ENCODE assay signal across 18 cellular contexts in genomic region chr5:179495906-179496455, GRCh38. TPM values are rescaled to one million over a fixed set of nuclear protein-coding genes. Genes with fewer than 3 reads are reported as not detected.
A peak's percentile ranks its signal among the peaks of the same experiment; 100 is the strongest.
DNase-seq lines count a peak whose midpoint lies in the region; ATAC-seq, FAIRE-seq and TF ChIP-seq lines count a peak whose summit lies in the region.
"Had no signal": no experiment of that assay in that cellular context is flagged by ENCODE, and none has a peak within 500 bp of the region (broad histone marks: within the 10 kb centered on the region; RNA-seq: fewer than 3 reads in every experiment).

No MANE protein-coding gene starts in this region.

- H3K9me3 Mint-ChIP-seq in natural killer cell (no peaks in the 10 kb centered on the region), Caco-2 (ENCODE audit: unreplicated experiment) (no peaks in the 10 kb centered on the region)

- 25% methylated on average over 11 of the region's 11 CpGs for WGBS in A549 (ENCODE audit: missing lambda C conversion rate)

- H3K27ac Mint-ChIP-seq in natural killer cell (no peak overlapping the region), Caco-2 (ENCODE audit: unreplicated experiment) (no peak overlapping the region)
- H3K27ac Mint-ChIP-seq: activated B cell treated with CpG ODN at 0.5 μM for 24 hours; activated CD8-positive, alpha-beta memory T cell treated with anti-CD3 and anti-CD28 coated beads, Interleukin-2, amount 10 ng/mL, durations not matched to agents 7 days and 5 days had no signal

- H3K4me1 Mint-ChIP-seq in natural killer cell, result no peaks in the 10 kb centered on the region
- no peaks in the 10 kb centered on the region for H3K4me1 Mint-ChIP-seq in Caco-2 (ENCODE audit: low read depth, unreplicated experiment)
- H3K4me1 Mint-ChIP-seq: activated CD8-positive, alpha-beta memory T cell treated with anti-CD3 and anti-CD28 coated beads, Interleukin-2, amount 10 ng/mL, durations not matched to agents 7 days and 5 days had no signal

- H3K4me2 ChIP-seq in A549, result no peak overlapping the region
- H3K4me2 ChIP-seq in DND-41 (ENCODE audit: insufficient read depth, low read length), result no peak overlapping the region
- no peak overlapping the region for H3K4me2 ChIP-seq in Loucy (ENCODE audit: low read depth, low read length, poor library complexity, severe bottlenecking)

- TF ChIP-seq RAD21 in A549 (conservative IDR thresholded peaks at IDR 0.05 in 1 of 2, IDR thresholded peaks at IDR 0.05 in 1 of 2), result peak; percentile 37 to 56; a peak in 3 of 5 replicates

- H3K9me2 ChIP-seq in Loucy (replicated peaks; ENCODE audit: low read depth, low read length), result no peaks in the 10 kb centered on the region

- H3K27me3 ChIP-seq in DND-41 (ENCODE audit: insufficient read depth, low read length, poor library complexity), result peaks cover 2% of the 10 kb centered on the region
- H3K27me3 ChIP-seq in Loucy (ENCODE audit: insufficient read depth, low read length, poor library complexity, severe bottlenecking), result no peaks in the 10 kb centered on the region
- H3K27me3 ChIP-seq in Caco-2 (replicated peaks; ENCODE audit: control insufficient read depth, insufficient read depth, low read length), result no peaks in the 10 kb centered on the region
- H3K27me3 ChIP-seq: testis had no signal

- intact Hi-C loops in natural killer cell (cut with micrococcal nuclease), result no loop called here
- intact Hi-C loops in Caco-2 (cut with micrococcal nuclease; ENCODE audit: unreplicated experiment), result no loop called here

- POLR2A ChIA-PET in A549 (lab: Yijun Ruan, JAX) (no interaction called here), Caco-2 (lab: Charles Lee) (no interaction called here)

- H3K27ac ChIP-seq in A549, result no peak overlapping the region
- H3K27ac ChIP-seq in DND-41 (ENCODE audit: low read length), result no peak overlapping the region
- H3K27ac ChIP-seq: dorsolateral prefrontal cortex, psoas muscle, testis had no signal

- no peaks in the 10 kb centered on the region for H3K4me1 ChIP-seq in A549
- H3K4me1 ChIP-seq in DND-41 (ENCODE audit: insufficient read depth, low read length), result no peaks in the 10 kb centered on the region
- no peaks in the 10 kb centered on the region for H3K4me1 ChIP-seq in Loucy (ENCODE audit: insufficient read depth, low read length, poor library complexity, severe bottlenecking)
- H3K4me1 ChIP-seq in Caco-2, result no peaks in the 10 kb centered on the region
- H3K4me1 ChIP-seq: psoas muscle, testis had no signal

- H3K79me2 ChIP-seq in DND-41 (ENCODE audit: insufficient read depth, low read length) (no peaks in the 10 kb centered on the region), Loucy (ENCODE audit: insufficient read depth, low read length) (no peaks in the 10 kb centered on the region)

- H4K20me1 ChIP-seq in DND-41 (ENCODE audit: insufficient read depth, low read length) (no peaks in the 10 kb centered on the region), Loucy (ENCODE audit: insufficient read depth, low read length, poor library complexity, severe bottlenecking) (no peaks in the 10 kb centered on the region)

- CTCF ChIA-PET in A549 (lab: Yijun Ruan, JAX), result interaction anchor here (0.8 to 1.2 kb wide), 4 partner anchors 9 to 1216 kb away, joined by 3 to 5 read pairs (median 4); no protein-coding TSS in a partner anchor
- CTCF ChIA-PET in Caco-2 (lab: Charles Lee), result interaction anchor here (1.4 kb wide), 1 partner anchor 765 kb away, joined by 3 read pairs; the partner anchor contains the start of gene ZNF354A

- BruUV-seq in Caco-2 (replicated peaks; lab: Mats Ljungman, UMichigan), result no TSS peak

- ATAC-seq in A549 (peak; percentile 73 to 77; a peak in 4 of 6 replicates), DND-41 (ENCODE audit: insufficient read depth, low read depth) (no peak), GM21381 (IDR thresholded peaks at IDR 0.05; ENCODE audit: unreplicated experiment) (no peak), natural killer cell (no peak), HG03097 (IDR thresholded peaks at IDR 0.05; ENCODE audit: low FRiP score, unreplicated experiment) (no peak)
- ATAC-seq: activated CD8-positive, alpha-beta memory T cell treated with anti-CD3 and anti-CD28 coated beads, Interleukin-2, amount 10 ng/mL, durations not matched to agents 7 days and 5 days; left colon; psoas muscle had no signal

- H3F3A ChIP-seq in Loucy (ENCODE audit: low read depth), result no peaks in the 10 kb centered on the region

- no peak overlapping the region for H3K4me3 Mint-ChIP-seq in natural killer cell
- no peak overlapping the region for H3K4me3 Mint-ChIP-seq in Caco-2 (ENCODE audit: unreplicated experiment)
- H3K4me3 Mint-ChIP-seq: activated B cell treated with CpG ODN at 0.5 μM for 24 hours; activated CD8-positive, alpha-beta memory T cell treated with anti-CD3 and anti-CD28 coated beads, Interleukin-2, amount 10 ng/mL, durations not matched to agents 7 days and 5 days; naive B cell had no signal

- no peak for FAIRE-seq in A549 (lab: Jason Lieb, UNC)

- no peak for TF ChIP-seq EP300 in A549 (IDR thresholded peaks at IDR 0.05)

- H3K4me3 ChIP-seq in A549 (no peak overlapping the region), DND-41 (ENCODE audit: low read depth in 1 of 2, low read length in 2 of 2) (no peak overlapping the region), Loucy (ENCODE audit: low read length, poor library complexity, severe bottlenecking) (no peak overlapping the region), Caco-2 (ENCODE audit: low read depth, low read length) (no peak overlapping the region)
- H3K4me3 ChIP-seq: dorsolateral prefrontal cortex, psoas muscle, testis had no signal

- H3K36me3 Mint-ChIP-seq in natural killer cell, result no peaks in the 10 kb centered on the region
- no peaks in the 10 kb centered on the region for H3K36me3 Mint-ChIP-seq in Caco-2 (ENCODE audit: insufficient read depth, unreplicated experiment)
- H3K36me3 Mint-ChIP-seq: activated CD8-positive, alpha-beta memory T cell treated with anti-CD3 and anti-CD28 coated beads, Interleukin-2, amount 10 ng/mL, durations not matched to agents 7 days and 5 days; naive B cell had no signal

- no peak overlapping the region for H3K9ac ChIP-seq in DND-41 (ENCODE audit: low read depth, low read length)
- no peak overlapping the region for H3K9ac ChIP-seq in Loucy (ENCODE audit: low read depth, low read length, poor library complexity, severe bottlenecking)

- H3K36me3 ChIP-seq in DND-41 (ENCODE audit: insufficient read depth, low read length) (no peaks in the 10 kb centered on the region), Loucy (ENCODE audit: insufficient read depth, low read length) (no peaks in the 10 kb centered on the region), Caco-2 (ENCODE audit: control insufficient read depth, insufficient read depth, low read length) (no peaks in the 10 kb centered on the region)

- TF ChIP-seq POLR2A in A549 (IDR thresholded peaks at IDR 0.05; ENCODE audit: low read length), result no peak

- no peaks in the 10 kb centered on the region for H3K27me3 Mint-ChIP-seq in natural killer cell (ENCODE audit: low read depth in 2 of 2)
- H3K27me3 Mint-ChIP-seq in Caco-2 (ENCODE audit: insufficient read depth, unreplicated experiment), result peaks cover 6% of the 10 kb centered on the region
- H3K27me3 Mint-ChIP-seq: activated CD8-positive, alpha-beta memory T cell treated with anti-CD3 and anti-CD28 coated beads, Interleukin-2, amount 10 ng/mL, durations not matched to agents 7 days and 5 days; naive B cell had no signal

- TF ChIP-seq CTCF in A549 (IDR thresholded peaks at IDR 0.05) (peak; percentile 13; the same call in 2 of the 3 replicates), DND-41 (IDR thresholded peaks at IDR 0.05; ENCODE audit: borderline replicate concordance, extremely low read depth, low read length, poor library complexity, severe bottlenecking) (peak; percentile 29), Loucy (conservative IDR thresholded peaks at IDR 0.05; ENCODE audit: low read length) (0 out of 2 replicates have a peak, but pooled peaks have one; percentile 14), natural killer cell (IDR thresholded peaks at IDR 0.05) (no peak), Caco-2 (IDR thresholded peaks at IDR 0.05; ENCODE audit: insufficient read depth in 1 of 2, low read depth in 1 of 2, low read length in 1 of 2, severe bottlenecking in 1 of 2, unreplicated experiment in 1 of 2) (peak in 1 of 2 experiments; percentile 1)

- H3K9me3 ChIP-seq in A549, result peaks cover 11% of the 10 kb centered on the region; the same call in 2 of the 3 replicates
- H3K9me3 ChIP-seq in DND-41 (ENCODE audit: insufficient read depth, low read length, severe bottlenecking), result no peaks in the 10 kb centered on the region
- no peaks in the 10 kb centered on the region for H3K9me3 ChIP-seq in Loucy (ENCODE audit: insufficient read depth, low read depth, low read length)
- H3K9me3 ChIP-seq in Caco-2, result no peaks in the 10 kb centered on the region
- H3K9me3 ChIP-seq: psoas muscle, testis had no signal

- no peak overlapping the region for H2AFZ ChIP-seq in DND-41 (ENCODE audit: low read depth, low read length)
- H2AFZ ChIP-seq in Loucy (ENCODE audit: low read length), result no peak overlapping the region

- peak in 1 of 2 experiments; percentile 21 for DNase-seq in A549 (ENCODE audit: low read depth in 1 of 2, low spot score in 1 of 2)
- DNase-seq in DND-41, result no peak
- DNase-seq in UCSD-AML1 (lab: John Stamatoyannopoulos, UW; ENCODE audit: unreplicated experiment), result peak; percentile 23
- DNase-seq in natural killer cell, result no peak
- DNase-seq in Caco-2, result no peak
- DNase-seq: activated B cell treated with CpG ODN at 0.5 μM for 24 hours; activated CD8-positive, alpha-beta memory T cell treated with anti-CD3 and anti-CD28 coated beads, Interleukin-2, amount 10 ng/mL, durations not matched to agents 7 days and 5 days; activated naive CD4-positive, alpha-beta T cell; hippocampal formation; left colon; naive B cell; NCI-H526 treated with DMSO at 0.1 percent for 48 hours; psoas muscle; testis had no signal

TF ChIP-seq in A549, 52 proteins besides CTCF, POLR2A, EP300 and RAD21 (continues in another document):
- TF ChIP-seq USF2 (IDR thresholded peaks at IDR 0.05) (no peak), NFE2L2 (conservative IDR thresholded peaks at IDR 0.05; ENCODE audit: low read length) (no peak), TP53 (CRISPR knock-in tag; IDR thresholded peaks at IDR 0.05) (no peak), EHMT2 (IDR thresholded peaks at IDR 0.05; ENCODE audit: low read depth) (no peak), RFX5 (IDR thresholded peaks at IDR 0.05) (no peak)

RNA-seq across cellular contexts. Expression of gene RUFY1, which starts 54.4 kb away (rescaled TPM):
- 30.6 and 39.5 TPM in 2 replicates for polyA plus RNA-seq in A549 (2011; rRNA removed)
- polyA plus RNA-seq in A549 (2012; cell fraction: cytosol; rRNA removed), result 20.2 and 21.2 TPM in 2 replicates
- 30.0 and 39.2 TPM in 2 replicates for polyA plus RNA-seq in A549 (2012; cell fraction: nucleus; rRNA removed)
- 31.7 to 33.7 TPM (median 33.3 TPM) in 3 replicates for polyA plus RNA-seq in A549 (2017; fragmentation: RNase III; extraction: RNeasy Plus Mini Kit Qiagen cat#74134 plus additional on column Dnase treatment)
- polyA minus RNA-seq in A549 (2011; rRNA and poly(A)+ RNA removed), result 24.9 and 30.8 TPM in 2 replicates
- 10 to 100 TPM; 40.4 to 48.7 (median 46.6) TPM for total RNA-seq in natural killer cell
- total RNA-seq in Caco-2 (2022), result 33.4 and 36.3 TPM in 2 replicates

Comparison
In these comparisons a context has a peak if more than half of its experiments do, and no peak if none do; other contexts are left out.
1. ATAC-seq: peak in A549 (2 of 2); none in DND-41 (single experiment), GM21381 (single experiment), natural killer cell (0 of 3) and HG03097 (single experiment).